10 cellular contexts compared by ENCODE assay signal in genomic region chr1:6207075-6207885, GRCh38. TPM values are rescaled to one million over a fixed set of nuclear protein-coding genes. Genes with fewer than 3 reads are reported as not detected.
A peak's percentile ranks its signal among the peaks of the same experiment; 100 is the strongest.
DNase-seq lines count a peak whose midpoint lies in the region; ATAC-seq, FAIRE-seq and TF ChIP-seq lines count a peak whose summit lies in the region.
"Had no signal": no experiment of that assay in that cellular context is flagged by ENCODE, and none has a peak within 500 bp of the region (broad histone marks: within the 10 kb centered on the region; RNA-seq: fewer than 3 reads in every experiment).

No MANE protein-coding gene starts in this region.

- no peaks in the 10 kb centered on the region for H3K9me2 ChIP-seq in HCT116 (ENCODE audit: insufficient read depth)

- no peak overlapping the region for H3K27ac Mint-ChIP-seq in CD14-positive monocyte
- H3K27ac Mint-ChIP-seq in mesothelial cell of epicardium, result peak overlapping the region; percentile 79

- H3K9me3 Mint-ChIP-seq in CD14-positive monocyte, result peaks cover 0 to 24% (median 3%) of the 10 kb centered on the region in 7 donors
- H3K9me3 Mint-ChIP-seq in mesothelial cell of epicardium, result no peaks in the 10 kb centered on the region

- 80 to 89% methylated on average over 19 of the region's 19 CpGs for WGBS in aorta, 2 donors

- peak overlapping the region; percentile 99 for H3K27ac ChIP-seq in HCT116 (ENCODE audit: low read depth, low read length)
- no peak overlapping the region for H3K27ac ChIP-seq in brain microvascular endothelial cell
- H3K27ac ChIP-seq in aorta (ENCODE audit: low read depth in 1 of 2, low read length in 2 of 2), result no peak overlapping the region

- no peak for TF ChIP-seq POLR2A in HCT116 (IDR thresholded peaks at IDR 0.05; ENCODE audit: borderline replicate concordance, extremely low read depth, insufficient read depth, insufficient read length)

- FAIRE-seq in GM19239 (lab: Jason Lieb, UNC), result no peak

- RAD21 ChIA-PET in HCT116 (lab: Charles Lee; ENCODE audit: low non-redundant PET in 1 of 2, low total read pairs in 2 of 2, uncharacterized antibody in 2 of 2, unreplicated experiment in 2 of 2), result interaction anchor here in 1 of 2 experiments (0.5 kb wide), 1 partner anchor 168 kb away, joined by 3 read pairs; no protein-coding TSS in a partner anchor

- no peaks in the 10 kb centered on the region for H4K20me1 ChIP-seq in HCT116 (ENCODE audit: insufficient read depth)

- DNase-seq in CD14-positive monocyte (ENCODE audit: low spot score), result no peak
- DNase-seq in HCT116 (ENCODE audit: low read depth, low spot score), result no peak
- DNase-seq in brain microvascular endothelial cell, result no peak
- DNase-seq in mesothelial cell of epicardium (ENCODE audit: low spot score in 2 of 2, unreplicated experiment in 2 of 2), result no peak
- DNase-seq in aorta, result no peak
- DNase-seq in AG08395 (ENCODE audit: low spot score), result no peak
- DNase-seq in GM19239 (ENCODE audit: insufficient read length, low spot score), result no peak
- DNase-seq in activated CD4-positive, CD25-positive, alpha-beta regulatory T cell (lab: John Stamatoyannopoulos, UW), result no peak
- DNase-seq: NCI-H2107 had no signal

- CTCF ChIA-PET in HCT116 (lab: Charles Lee), result interaction anchor here (0.7 to 3.8 kb wide), 5 partner anchors 14 to 233 kb away, joined by 3 to 44 read pairs (median 6); no protein-coding TSS in a partner anchor

- peak overlapping the region; percentile 98 for H3K4me2 ChIP-seq in HCT116 (ENCODE audit: low read length)

- H3K9me3 ChIP-seq in HCT116 (ENCODE audit: control insufficient read depth in 1 of 2, insufficient read depth in 1 of 2, low read depth in 1 of 2, low read length in 2 of 2) (no peaks in the 10 kb centered on the region), aorta (ENCODE audit: control insufficient read depth, low read length) (no peaks in the 10 kb centered on the region)

- H3K27me3 Mint-ChIP-seq in CD14-positive monocyte (ENCODE audit: low read depth in 3 of 3) (peaks cover 48 to 80% (median 62%) of the 10 kb centered on the region in 3 donors), mesothelial cell of epicardium (ENCODE audit: low read depth) (no peaks in the 10 kb centered on the region)

- in situ Hi-C loops in brain microvascular endothelial cell (cut with HindIII; ENCODE audit: low pct_ligation_motif_present, low sequenced_read_pairs), result no loop called here

- POLR2A ChIA-PET in HCT116 (lab: Charles Lee), result interaction anchor here (1.5 kb wide), 1 partner anchor 13 kb away, joined by 11 read pairs; no protein-coding TSS in a partner anchor

- H3K27me3 ChIP-seq in HCT116 (ENCODE audit: insufficient read depth, low read length), result no peaks in the 10 kb centered on the region
- H3K27me3 ChIP-seq in brain microvascular endothelial cell (replicated peaks), result no peaks in the 10 kb centered on the region
- H3K27me3 ChIP-seq in aorta (ENCODE audit: control insufficient read depth in 1 of 2, insufficient read depth in 2 of 2, low read length in 1 of 2), result no peaks in the 10 kb centered on the region

- H3K4me1 Mint-ChIP-seq in CD14-positive monocyte (peaks cover 22% of the 10 kb centered on the region), mesothelial cell of epicardium (peaks cover 26% of the 10 kb centered on the region)

- H3K79me2 ChIP-seq in HCT116 (ENCODE audit: insufficient read depth, low read length), result peaks cover 24% of the 10 kb centered on the region

- H3K4me1 ChIP-seq in HCT116 (ENCODE audit: control insufficient read depth in 1 of 2, insufficient read depth in 2 of 2, low read length in 2 of 2) (peaks cover 7 to 27% of the 10 kb centered on the region in 2 experiments), aorta (ENCODE audit: control insufficient read depth in 1 of 2, insufficient read depth in 2 of 2, low read length in 2 of 2) (no peaks in the 10 kb centered on the region)

- H3K36me3 Mint-ChIP-seq in CD14-positive monocyte, result peaks cover 0 to 3% of the 10 kb centered on the region in 2 donors
- H3K36me3 Mint-ChIP-seq in mesothelial cell of epicardium, result peaks cover 9% of the 10 kb centered on the region

- H3K36me3 ChIP-seq in HCT116 (ENCODE audit: control insufficient read depth in 1 of 2, insufficient read depth in 2 of 2, low read length in 2 of 2), result peaks cover 0 to 17% of the 10 kb centered on the region in 2 experiments; a peak in 2 of 4 replicates
- peaks cover 9% of the 10 kb centered on the region for H3K36me3 ChIP-seq in brain microvascular endothelial cell (replicated peaks)
- no peaks in the 10 kb centered on the region for H3K36me3 ChIP-seq in aorta (ENCODE audit: control insufficient read depth in 1 of 2, insufficient read depth in 2 of 2, low read length in 1 of 2)

- TSS peak; percentile 73 for BruUV-seq in HCT116 (replicated peaks; lab: Mats Ljungman, UMichigan)

- no peak for TF ChIP-seq RAD21 in HCT116 (IDR thresholded peaks at IDR 0.05; ENCODE audit: low read depth)

- intact Hi-C loops in CD14-positive monocyte (cut with micrococcal nuclease), result loop anchor here in 1 of 2 donors (10.0 kb wide), 1 partner anchor 152 kb away; no protein-coding TSS in a partner anchor
- intact Hi-C loops in HCT116 (cut with micrococcal nuclease), result no loop called here
- intact Hi-C loops in aorta (cut with DNase I), result loop anchor here in 1 of 2 donors (2.0 to 10.0 kb wide), 2 partner anchors 28 to 212 kb away; partner anchors contain the start of genes ICMT and NPHP4

- H3K4me3 ChIP-seq in HCT116 (replicated peaks in 1 of 2; ENCODE audit: low read depth in 1 of 2, low read length in 2 of 2) (peak overlapping the region; percentile 82 to 96), brain microvascular endothelial cell (ENCODE audit: low read depth, low read length) (peak overlapping the region; percentile 67), aorta (ENCODE audit: low read length in 2 of 2) (no peak overlapping the region)

- no peak overlapping the region for H2AFZ ChIP-seq in HCT116 (ENCODE audit: low read depth, low read length, poor library complexity, severe bottlenecking)

- H3K4me3 Mint-ChIP-seq in CD14-positive monocyte (peak overlapping the region; percentile 54 to 85), mesothelial cell of epicardium (peak overlapping the region; percentile 82)

- H3K9ac ChIP-seq in HCT116 (ENCODE audit: low read length), result peak overlapping the region; percentile 99

- TF ChIP-seq CTCF in CD14-positive monocyte (IDR thresholded peaks at IDR 0.05) (no peak), HCT116 (IDR thresholded peaks at IDR 0.05 in 2 of 3, conservative IDR thresholded peaks at IDR 0.05 in 1 of 3; ENCODE audit: borderline replicate concordance in 1 of 3, insufficient read depth in 1 of 3, low read depth in 2 of 3, low read length in 2 of 3) (no peak), brain microvascular endothelial cell (IDR thresholded peaks at IDR 0.05; ENCODE audit: low read depth, low read length, missing control alignments) (no peak), mesothelial cell of epicardium (IDR thresholded peaks at IDR 0.05; ENCODE audit: unreplicated experiment) (no peak)

- ATAC-seq in HCT116 (no peak), aorta (ENCODE audit: low FRiP score) (no peak)

TF ChIP-seq in HCT116, 20 proteins besides CTCF, POLR2A, EP300 and RAD21 (continues in another document):
- TF ChIP-seq SRF (IDR thresholded peaks at IDR 0.05; ENCODE audit: low read depth) (no peak), TCF7L2 (IDR thresholded peaks at IDR 0.05; ENCODE audit: borderline replicate concordance, extremely low read depth, insufficient read depth, insufficient read length) (no peak), EGR1 (IDR thresholded peaks at IDR 0.05; ENCODE audit: low read depth) (no peak), SIN3A (IDR thresholded peaks at IDR 0.05; ENCODE audit: low read depth) (no peak), CEBPB (IDR thresholded peaks at IDR 0.05; ENCODE audit: low read depth) (no peak), ATF3 (IDR thresholded peaks at IDR 0.05) (no peak), YY1 (IDR thresholded peaks at IDR 0.05; ENCODE audit: extremely low read depth, insufficient replicate concordance, low read depth, low read length) (no peak), POLR2AphosphoS5 (IDR thresholded peaks at IDR 0.05; ENCODE audit: low read depth, low read length) (no peak), FOSL1 (IDR thresholded peaks at IDR 0.05; ENCODE audit: low read depth) (no peak), EZH2 (IDR thresholded peaks at IDR 0.05) (no peak), EZH2phosphoT487 (IDR thresholded peaks at IDR 0.05; ENCODE audit: borderline replicate concordance) (no peak)

RNA-seq across cellular contexts. Expression of gene RNF207, which starts 1.4 kb away (rescaled TPM):
- polyA plus RNA-seq in CD14-positive monocyte, result under 1 TPM in 1 of 2 donors, not detected in 1; 0.10 TPM
- 61.2 TPM for total RNA-seq in HCT116 (2021; ENCODE audit: unreplicated experiment)
- polyA plus RNA-seq in HCT116 (2012), result 28.4 and 32.1 TPM in 2 replicates
- 467 to 481 TPM (median 477 TPM) in 3 replicates for total RNA-seq in mesothelial cell of epicardium
- total RNA-seq in aorta, result 10 to 100 TPM; 13.2 to 31.4 TPM
- 10 to 100 TPM in 1 of 2 donors, 1 to 10 TPM in 1; 1.5 to 15.8 TPM for polyA plus RNA-seq in aorta

RNA-seq across cellular contexts. Expression of gene RPL22, which starts 7.9 kb away (rescaled TPM):
- polyA plus RNA-seq in CD14-positive monocyte (10 to 100 TPM; 65.6 to 97.2 TPM), aorta (100 to 1,000 TPM; 370 to 547 TPM)
- total RNA-seq in HCT116 (2021; ENCODE audit: unreplicated experiment) (456 TPM), mesothelial cell of epicardium (411 to 435 TPM (median 426 TPM) in 3 replicates), aorta (100 to 1,000 TPM; 309 to 335 TPM)
- 563 and 639 TPM in 2 replicates for polyA plus RNA-seq in HCT116 (2012)

RNA-seq across cellular contexts. Expression of gene CHD5, which starts 27.2 kb away (rescaled TPM):
- polyA plus RNA-seq in CD14-positive monocyte, result not detected
- total RNA-seq in HCT116 (2021; ENCODE audit: unreplicated experiment), result 6.1 TPM
- polyA plus RNA-seq in HCT116 (2012), result 5.0 and 6.3 TPM in 2 replicates
- total RNA-seq in mesothelial cell of epicardium, result 4.8 to 4.9 TPM (median 4.9 TPM) in 3 replicates
- 1 to 10 TPM in 1 of 2 donors, under 1 TPM in 1; 0.24 to 2.5 TPM for total RNA-seq in aorta
- polyA plus RNA-seq in aorta, result under 1 TPM; 0.25 to 0.38 TPM

RNA-seq across cellular contexts. Expression of gene ICMT, which starts 28.5 kb away (rescaled TPM):
- polyA plus RNA-seq in CD14-positive monocyte, result 10 to 100 TPM; 17.0 to 17.3 TPM
- 70.9 TPM for total RNA-seq in HCT116 (2021; ENCODE audit: unreplicated experiment)
- polyA plus RNA-seq in HCT116 (2012), result 33.0 and 41.7 TPM in 2 replicates
- 35.1 to 39.8 TPM (median 39.3 TPM) in 3 replicates for total RNA-seq in mesothelial cell of epicardium
- total RNA-seq in aorta, result 10 to 100 TPM; 49.7 to 55.8 TPM
- 10 to 100 TPM; 21.2 to 30.8 TPM for polyA plus RNA-seq in aorta

RNA-seq across cellular contexts. Expression of gene HES3, which starts 36.7 kb away (rescaled TPM):
- polyA plus RNA-seq in CD14-positive monocyte (not detected), aorta (not detected)
- total RNA-seq in HCT116 (2021; ENCODE audit: unreplicated experiment) (not detected), mesothelial cell of epicardium (not detected in 3 replicates), aorta (not detected)
- not detected in 2 replicates for polyA plus RNA-seq in HCT116 (2012)
- total RNA-seq: lung microvascular endothelial cell had no signal

Comparison
In these comparisons a context has a peak if more than half of its experiments do, and no peak if none do; other contexts are left out.
1. H3K4me3 ChIP-seq: peak in HCT116 (2 of 2) and brain microvascular endothelial cell (single experiment); none in aorta (0 of 2).